Comparison of ENCODE assay signal across 9 cellular contexts in genomic region chr16:3065742-3066439, GRCh38. TPM values are rescaled to one million over a fixed set of nuclear protein-coding genes. Genes with fewer than 3 reads are reported as not detected.
DNase-seq lines count a peak whose midpoint lies in the region; ATAC-seq, FAIRE-seq and TF ChIP-seq lines count a peak whose summit lies in the region.
"Had no signal": no experiment of that assay in that cellular context is flagged by ENCODE, and none has a peak within 500 bp of the region (broad histone marks: within the 10 kb centered on the region; RNA-seq: fewer than 3 reads in every experiment).

No MANE protein-coding gene starts in this region.

- no peak for FAIRE-seq in bronchial epithelial cell (lab: Jason Lieb, UNC)
- FAIRE-seq: D721Med had no signal

- peak overlapping the region; percentile 16 for H3K4me3 ChIP-seq in bronchial epithelial cell (ENCODE audit: low read depth, low read length)

- no peaks in the 10 kb centered on the region for H3K36me3 ChIP-seq in bronchial epithelial cell (ENCODE audit: control insufficient read depth, insufficient read depth, low read length)

- no peaks in the 10 kb centered on the region for H3K27me3 ChIP-seq in bronchial epithelial cell (ENCODE audit: control insufficient read depth, insufficient read depth, low read length)

- ATAC-seq in GM19467 (IDR thresholded peaks at IDR 0.05; ENCODE audit: unreplicated experiment), result no peak
- ATAC-seq in GM19035 (IDR thresholded peaks at IDR 0.05; ENCODE audit: unreplicated experiment), result no peak

- TF ChIP-seq CTCF in bronchial epithelial cell (IDR thresholded peaks at IDR 0.05; ENCODE audit: insufficient read depth, low read length, severe bottlenecking), result no peak

- DNase-seq in stimulated activated CD4-positive, alpha-beta T cell treated with anti-CD3 and anti-CD28 coated beads, Interleukin-4, amount 100 ng/mL, for 1 hour, result peak; percentile 38
- DNase-seq in stimulated activated CD4-positive, alpha-beta T cell treated with anti-CD3 and anti-CD28 coated beads, Interleukin-1b, Interleukin-23, amount 100 ng/mL, for 48 hours, result no peak
- no peak for DNase-seq in bronchial epithelial cell (ENCODE audit: low read depth)
- peak; percentile 35 for DNase-seq in myocyte (ENCODE audit: low read depth)
- no peak for DNase-seq in NCI-H2196 (lab: John Stamatoyannopoulos, UW; ENCODE audit: unreplicated experiment)
- DNase-seq in NCI-H69 (lab: John Stamatoyannopoulos, UW), result no peak

RNA-seq across cellular contexts. Expression of gene IL32, which starts 0.5 kb away (rescaled TPM):
- 0.53 and 2.8 TPM in 2 replicates for total RNA-seq in bronchial epithelial cell
- 646 and 732 TPM in 2 replicates for total RNA-seq in myocyte
- 947 TPM for polyA plus RNA-seq in myocyte (2012)

RNA-seq across cellular contexts. Expression of gene MMP25, which starts 19.5 kb away (rescaled TPM):
- total RNA-seq in bronchial epithelial cell (under 0.01 and 0.13 TPM in 2 replicates), myocyte (0.05 TPM in 2 replicates)
- 2.2 TPM for polyA plus RNA-seq in myocyte (2012)

RNA-seq across cellular contexts. Expression of gene BICDL2, which starts 29.1 kb away (rescaled TPM):
- total RNA-seq in bronchial epithelial cell (24.5 and 56.1 TPM in 2 replicates), myocyte (not detected in 2 replicates)
- 0.03 TPM for polyA plus RNA-seq in myocyte (2012)

RNA-seq across cellular contexts. Expression of gene ZSCAN10, which starts 33.2 kb away (rescaled TPM):
- total RNA-seq in bronchial epithelial cell (not detected in 2 replicates), myocyte (not detected in 2 replicates)
- not detected for polyA plus RNA-seq in myocyte (2012)

RNA-seq across cellular contexts. Expression of gene THOC6, which starts 42.1 kb away (rescaled TPM):
- 23.7 and 28.4 TPM in 2 replicates for total RNA-seq in bronchial epithelial cell
- total RNA-seq in myocyte, result 19.8 and 23.7 TPM in 2 replicates
- polyA plus RNA-seq in myocyte (2012), result 23.8 TPM

Comparison
In these comparisons a context has a peak if more than half of its experiments do, and no peak if none do; other contexts are left out.
1. DNase-seq: peak in stimulated activated CD4-positive, alpha-beta T cell treated with anti-CD3 and anti-CD28 coated beads, Interleukin-4, amount 100 ng/mL, for 1 hour (single experiment) and myocyte (single experiment); none in stimulated activated CD4-positive, alpha-beta T cell treated with anti-CD3 and anti-CD28 coated beads, Interleukin-1b, Interleukin-23, amount 100 ng/mL, for 48 hours (single experiment), bronchial epithelial cell (single experiment), NCI-H2196 (single experiment) and NCI-H69 (single experiment).
2. RNA of gene IL32, which starts 0.5 kb away (total RNA-seq): 646 to 732 TPM in myocyte; 0.53 to 2.8 TPM in bronchial epithelial cell; every median in the first group is over 100 times any median in the second.
3. RNA of gene BICDL2, which starts 29.1 kb away (total RNA-seq): 24.5 to 56.1 TPM in bronchial epithelial cell; not detected in myocyte; every median in the first group is over 10 times any median in the second.